ENCODE assay signal across 17 cellular contexts in the genomic region with DNA sequence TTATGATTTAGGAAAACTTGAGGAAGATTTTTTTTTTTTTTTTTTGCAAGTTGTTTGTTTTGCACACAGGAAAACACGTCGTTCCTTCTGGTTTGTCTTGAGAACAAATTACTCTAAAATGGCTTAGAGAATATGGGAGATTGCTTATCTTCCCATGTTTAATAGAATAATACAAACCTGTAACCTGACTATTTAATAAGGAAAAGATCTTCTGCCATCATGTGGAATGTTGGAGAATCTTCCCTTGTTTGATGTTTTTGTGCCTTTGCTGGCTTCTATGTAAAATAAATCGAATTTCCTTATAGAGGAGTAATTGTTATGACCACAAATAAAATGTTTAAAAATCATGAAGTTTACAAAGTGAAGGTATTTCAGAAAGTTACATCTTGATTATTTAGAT.
A peak's percentile ranks its signal among the peaks of the same experiment; 100 is the strongest.
DNase-seq lines count a peak whose midpoint lies in the region; ATAC-seq and TF ChIP-seq lines count a peak whose summit lies in the region.
"Had no signal": no experiment of that assay in that cellular context is flagged by ENCODE, and none has a peak within 500 bp of the region (broad histone marks: within the 10 kb centered on the region; RNA-seq: fewer than 3 reads in every experiment).

No MANE protein-coding gene starts in this region.

- H3K4me3 Mint-ChIP-seq in glutamatergic neuron (ENCODE audit: unreplicated experiment) = no peak overlapping the region
- no peak overlapping the region for H3K4me3 Mint-ChIP-seq in activated CD8-positive, alpha-beta memory T cell treated with anti-CD3 and anti-CD28 coated beads, Interleukin-2, amount 10 ng/mL, durations not matched to agents 7 days and 5 days
- H3K4me3 Mint-ChIP-seq: CD14-positive monocyte had no signal

- peak; percentile 37 for DNase-seq in H4 (ENCODE audit: low spot score)
- DNase-seq in SK-MEL-5 (ENCODE audit: low read depth, low spot score) = peak; percentile 16
- no peak for DNase-seq in glutamatergic neuron
- no peak for DNase-seq in retinal pigment epithelial cell (ENCODE audit: low read depth)
- DNase-seq in Right ventricle myocardium superior = no peak
- no peak for DNase-seq in coronary artery (ENCODE audit: low spot score)
- no peak for DNase-seq in activated CD8-positive, alpha-beta memory T cell treated with anti-CD3 and anti-CD28 coated beads, Interleukin-2, amount 10 ng/mL, durations not matched to agents 7 days and 5 days
- DNase-seq: activated effector memory CD4-positive, alpha-beta T cell treated with Interleukin-2 at 50 U/mL for 16 hours; effector CD4-positive, alpha-beta T cell; gastrocnemius medialis; kidney; NCI-H2081; stimulated activated naive CD8-positive, alpha-beta T cell treated with anti-CD3 and anti-CD28 coated beads, Interleukin-15, Interleukin-2, amounts not matched to agents 100 U/mL and 50 U/mL, for 24 hours had no signal

- H3K4me1 Mint-ChIP-seq in glutamatergic neuron (ENCODE audit: low read depth, unreplicated experiment) = peaks cover 25% of the 10 kb centered on the region
- no peaks in the 10 kb centered on the region for H3K4me1 Mint-ChIP-seq in activated CD8-positive, alpha-beta memory T cell treated with anti-CD3 and anti-CD28 coated beads, Interleukin-2, amount 10 ng/mL, durations not matched to agents 7 days and 5 days
- H3K4me1 Mint-ChIP-seq: CD14-positive monocyte had no signal

- peaks cover 2% of the 10 kb centered on the region for H3K9me3 Mint-ChIP-seq in glutamatergic neuron (ENCODE audit: unreplicated experiment)
- no peaks in the 10 kb centered on the region for H3K9me3 Mint-ChIP-seq in activated CD8-positive, alpha-beta memory T cell treated with anti-CD3 and anti-CD28 coated beads, Interleukin-2, amount 10 ng/mL, durations not matched to agents 7 days and 5 days (ENCODE audit: low read depth)

- H3K27ac ChIP-seq in coronary artery = no peak overlapping the region
- H3K27ac ChIP-seq: gastrocnemius medialis, vagina had no signal

- peaks cover 3% of the 10 kb centered on the region for H3K27me3 Mint-ChIP-seq in glutamatergic neuron (ENCODE audit: unreplicated experiment)
- H3K27me3 Mint-ChIP-seq in activated CD8-positive, alpha-beta memory T cell treated with anti-CD3 and anti-CD28 coated beads, Interleukin-2, amount 10 ng/mL, durations not matched to agents 7 days and 5 days = peaks cover 3% of the 10 kb centered on the region

- intact Hi-C loops in Right ventricle myocardium superior (cut with DNase I) = no loop called here

- no peaks in the 10 kb centered on the region for H3K36me3 Mint-ChIP-seq in glutamatergic neuron (ENCODE audit: unreplicated experiment)
- H3K36me3 Mint-ChIP-seq in activated CD8-positive, alpha-beta memory T cell treated with anti-CD3 and anti-CD28 coated beads, Interleukin-2, amount 10 ng/mL, durations not matched to agents 7 days and 5 days = no peaks in the 10 kb centered on the region
- H3K36me3 Mint-ChIP-seq: CD14-positive monocyte had no signal

- TF ChIP-seq CTCF in glutamatergic neuron (IDR thresholded peaks at IDR 0.05; ENCODE audit: partially characterized antibody, unreplicated experiment) (no peak), retinal pigment epithelial cell (conservative IDR thresholded peaks at IDR 0.05; ENCODE audit: low read depth, low read length) (peak; percentile 25), coronary artery (IDR thresholded peaks at IDR 0.05) (no peak)

- H3K27ac Mint-ChIP-seq in glutamatergic neuron (ENCODE audit: unreplicated experiment) = peak overlapping the region; percentile 81
- H3K27ac Mint-ChIP-seq in activated CD8-positive, alpha-beta memory T cell treated with anti-CD3 and anti-CD28 coated beads, Interleukin-2, amount 10 ng/mL, durations not matched to agents 7 days and 5 days = no peak overlapping the region
- H3K27ac Mint-ChIP-seq: CD14-positive monocyte had no signal

- CTCF ChIA-PET in activated CD8-positive, alpha-beta memory T cell treated with anti-CD3 and anti-CD28 coated beads, Interleukin-2, amount 10 ng/mL, durations not matched to agents 7 days and 5 days (lab: Charles Lee) = no interaction called here

- in situ Hi-C loops in SK-MEL-5 (cut with HindIII; ENCODE audit: low pct_unique_long_range_greater_than_20kb, low sequenced_read_pairs) = no loop called here

- ATAC-seq in HG03108 (IDR thresholded peaks at IDR 0.05; ENCODE audit: unreplicated experiment) (no peak), Right ventricle myocardium superior (ENCODE audit: poor library complexity) (no peak)
- ATAC-seq in activated CD8-positive, alpha-beta memory T cell treated with anti-CD3 and anti-CD28 coated beads, Interleukin-2, amount 10 ng/mL, durations not matched to agents 7 days and 5 days = no peak
- ATAC-seq: gastrocnemius medialis; sciatic nerve; stimulated activated naive CD8-positive, alpha-beta T cell treated with anti-CD3 and anti-CD28 coated beads, Interleukin-15, Interleukin-2, amounts not matched to agents 100 U/mL and 50 U/mL, for 24 hours had no signal

- no peak overlapping the region for H3K4me3 ChIP-seq in retinal pigment epithelial cell (ENCODE audit: low read length)
- H3K4me3 ChIP-seq in coronary artery = no peak overlapping the region
- H3K4me3 ChIP-seq: gastrocnemius medialis, vagina had no signal

Comparison
In these comparisons a context has a peak if more than half of its experiments do, and no peak if none do; other contexts are left out.
1. DNase-seq: peak in H4 (single experiment) and SK-MEL-5 (single experiment); none in glutamatergic neuron (single experiment), retinal pigment epithelial cell (single experiment), Right ventricle myocardium superior (single experiment), coronary artery (single experiment) and activated CD8-positive, alpha-beta memory T cell treated with anti-CD3 and anti-CD28 coated beads, Interleukin-2, amount 10 ng/mL, durations not matched to agents 7 days and 5 days (single experiment).